In genomic region chr6:147559016-147559415, GRCh38 we compare ENCODE assay signal across 20 cellular contexts. TPM values are rescaled to one million over a fixed set of nuclear protein-coding genes. Genes with fewer than 3 reads are reported as not detected.
DNase-seq lines count a peak whose midpoint lies in the region; ATAC-seq and TF ChIP-seq lines count a peak whose summit lies in the region.
"Had no signal": no experiment of that assay in that cellular context is flagged by ENCODE, and none has a peak within 500 bp of the region (broad histone marks: within the 10 kb centered on the region; RNA-seq: fewer than 3 reads in every experiment).

No MANE protein-coding gene starts in this region.

- H3K9me3 ChIP-seq in A673 (ENCODE audit: low read depth, low read length, poor library complexity, severe bottlenecking): peaks cover 4% of the 10 kb centered on the region
- H3K9me3 ChIP-seq in MG63: no peaks in the 10 kb centered on the region
- peaks cover 3% of the 10 kb centered on the region for H3K9me3 ChIP-seq in mammary epithelial cell (replicated peaks; ENCODE audit: insufficient read depth, low read length)
- H3K9me3 ChIP-seq in mucosa of descending colon: no peaks in the 10 kb centered on the region
- H3K9me3 ChIP-seq in tibial nerve: no peaks in the 10 kb centered on the region
- H3K9me3 ChIP-seq: BLaER1, psoas muscle, spleen, uterus had no signal

- 3% methylated on average over 7 of the region's 7 CpGs for WGBS in mammary epithelial cell (ENCODE audit: low coverage, missing lambda C conversion rate)
- 31 to 32% methylated on average over 7 of the region's 7 CpGs for WGBS in tibial nerve, 2 donors

- no peak overlapping the region for H3K9ac ChIP-seq in mammary epithelial cell (ENCODE audit: insufficient read depth, low read length)
- H3K9ac ChIP-seq: BLaER1 had no signal

- peak; percentile 37 for DNase-seq in A673 (ENCODE audit: low spot score)
- peak; percentile 59 for DNase-seq in MG63
- DNase-seq in mammary epithelial cell: no peak
- peak; percentile 56 to 68 (median 62) for DNase-seq in mucosa of descending colon
- DNase-seq in erythroblast (lab: John Stamatoyannopoulos, UW): no peak
- DNase-seq in islet precursor cell: no peak
- DNase-seq in tibial nerve (ENCODE audit: low spot score in 2 of 2): no peak
- DNase-seq: activated gamma-delta T cell treated with Interleukin-2 at 50 U/mL for 16 hours; effector memory CD8-positive, alpha-beta T cell; heart left ventricle; KBM-7; natural killer cell; NCI-H1092; NCI-H2081 treated with DMSO at 0.1 percent for 48 hours; NCI-H510A treated with DMSO at 0.1 percent for 48 hours; psoas muscle; spleen; uterus had no signal

- dilution Hi-C loops in mammary epithelial cell (cut with HindIII; ENCODE audit: low sequenced_read_pairs): no loop called here

- H3K79me2 ChIP-seq in mammary epithelial cell (ENCODE audit: insufficient read depth, low read length): no peaks in the 10 kb centered on the region

- TF ChIP-seq EP300 in tibial nerve (IDR thresholded peaks at IDR 0.05): no peak

- H3K36me3 ChIP-seq in A673 (ENCODE audit: insufficient read depth, low read length, poor library complexity, severe bottlenecking): no peaks in the 10 kb centered on the region
- H3K36me3 ChIP-seq in MG63: peaks cover 3% of the 10 kb centered on the region; the same call in 1 of the 2 replicates
- no peaks in the 10 kb centered on the region for H3K36me3 ChIP-seq in mammary epithelial cell (ENCODE audit: insufficient read depth, low read length)
- no peaks in the 10 kb centered on the region for H3K36me3 ChIP-seq in mucosa of descending colon (ENCODE audit: low read depth)
- no peaks in the 10 kb centered on the region for H3K36me3 ChIP-seq in tibial nerve
- H3K36me3 ChIP-seq: BLaER1, heart left ventricle, spleen, uterus had no signal

- H3K4me1 ChIP-seq in A673 (ENCODE audit: insufficient read depth, low read length, poor library complexity, severe bottlenecking) (peaks cover 6% of the 10 kb centered on the region), mammary epithelial cell (ENCODE audit: insufficient read depth, low read length) (peaks cover 32% of the 10 kb centered on the region), mucosa of descending colon (ENCODE audit: low read depth) (peaks cover 7% of the 10 kb centered on the region), tibial nerve (peaks cover 0 to 11% (median 0%) of the 10 kb centered on the region in 4 donors)
- H3K4me1 ChIP-seq: psoas muscle, spleen, uterus had no signal

- peak overlapping the region; percentile 72 for H3K4me2 ChIP-seq in mammary epithelial cell (ENCODE audit: insufficient read depth, low read depth, low read length)
- H3K4me2 ChIP-seq: BLaER1 had no signal

- BruUV-seq in A673 (replicated peaks; lab: Mats Ljungman, UMichigan) (no TSS peak), mammary epithelial cell (replicated peaks; lab: Mats Ljungman, UMichigan) (no TSS peak)

- H4K20me1 ChIP-seq in mammary epithelial cell (ENCODE audit: insufficient read depth, low read length): no peaks in the 10 kb centered on the region
- H4K20me1 ChIP-seq: BLaER1 had no signal

- no peak for TF ChIP-seq CTCF in A673 (conservative IDR thresholded peaks at IDR 0.05; ENCODE audit: low read depth, low read length)
- no peak for TF ChIP-seq CTCF in mammary epithelial cell (conservative IDR thresholded peaks at IDR 0.05 in 1 of 2, IDR thresholded peaks at IDR 0.05 in 1 of 2; ENCODE audit: extremely low read depth in 1 of 2, insufficient read depth in 1 of 2, low read depth in 1 of 2, low read length in 2 of 2)
- TF ChIP-seq CTCF in mucosa of descending colon (IDR thresholded peaks at IDR 0.05): no peak
- TF ChIP-seq CTCF in tibial nerve (IDR thresholded peaks at IDR 0.05): no peak

- in situ Hi-C loops in mammary epithelial cell (cut with MboI; ENCODE audit: low sequenced_read_pairs in 2 of 2): no loop called here

- CTCF ChIA-PET in A673 (lab: Charles Lee): no interaction called here
- CTCF ChIA-PET in mammary epithelial cell (lab: Charles Lee; ENCODE audit: low non-redundant PET): no interaction called here

- H3K4me3 ChIP-seq in A673 (ENCODE audit: low read depth, low read length, poor library complexity, severe bottlenecking) (no peak overlapping the region), MG63 (no peak overlapping the region), mammary epithelial cell (replicated peaks in 1 of 3; ENCODE audit: insufficient read depth in 1 of 3, low read depth in 2 of 3, low read length in 3 of 3) (peak overlapping the region in 1 of 3 experiments; percentile 8), mucosa of descending colon (no peak overlapping the region), tibial nerve (peak overlapping the region in 2 of 4 donors; percentile 1 to 18)
- H3K4me3 ChIP-seq: BLaER1, heart left ventricle, psoas muscle, spleen, uterus had no signal

- POLR2A ChIA-PET in A673 (lab: Charles Lee; ENCODE audit: low non-redundant PET): no interaction called here

- TF ChIP-seq POLR2A in erythroblast (IDR thresholded peaks at IDR 0.05; ENCODE audit: low read length): no peak
- TF ChIP-seq POLR2A in tibial nerve (IDR thresholded peaks at IDR 0.05): no peak

- H3K27me3 ChIP-seq in A673 (replicated peaks; ENCODE audit: insufficient read depth, low read depth, low read length, poor library complexity) (no peaks in the 10 kb centered on the region), MG63 (no peaks in the 10 kb centered on the region), mammary epithelial cell (ENCODE audit: insufficient read depth, low read length) (no peaks in the 10 kb centered on the region), tibial nerve (no peaks in the 10 kb centered on the region)
- H3K27me3 ChIP-seq: BLaER1, heart left ventricle, spleen, uterus had no signal

- H2AFZ ChIP-seq in mammary epithelial cell (ENCODE audit: low read depth, low read length): peak overlapping the region; percentile 74

- ATAC-seq in mucosa of descending colon (peak; percentile 89), GM18520 (IDR thresholded peaks at IDR 0.05; ENCODE audit: unreplicated experiment) (no peak)
- ATAC-seq: effector memory CD8-positive, alpha-beta T cell; heart left ventricle; natural killer cell; psoas muscle had no signal

- no peak overlapping the region for H3K27ac ChIP-seq in A673 (ENCODE audit: low read depth, low read length, poor library complexity, severe bottlenecking)
- no peak overlapping the region for H3K27ac ChIP-seq in mammary epithelial cell (ENCODE audit: insufficient read depth, low read depth, low read length)
- peak overlapping the region in 2 of 4 donors; percentile 15 to 58 for H3K27ac ChIP-seq in tibial nerve
- H3K27ac ChIP-seq: BLaER1, heart left ventricle, psoas muscle, spleen, uterus had no signal

- intact Hi-C loops in A673 (cut with micrococcal nuclease; ENCODE audit: unreplicated experiment): no loop called here
- intact Hi-C loops in mammary epithelial cell (cut with micrococcal nuclease): no loop called here
- intact Hi-C loops in mucosa of descending colon (cut with DNase I, micrococcal nuclease): no loop called here

RNA-seq across cellular contexts. Expression of gene SAMD5, which starts 50.5 kb away (rescaled TPM):
- total RNA-seq in A673 (2021) (4.3 and 6.1 TPM in 2 replicates), mammary epithelial cell (1 to 10 TPM; 2.5 to 2.9 TPM), mucosa of descending colon (10 to 100 TPM in 2 of 3 donors, 1 to 10 TPM in 1; 4.7 to 11.1 (median 10.3) TPM), tibial nerve (1 to 10 TPM in 3 of 4 donors, under 1 TPM in 1; 0.84 to 3.3 (median 2.3) TPM)
- 5.5 and 12.4 TPM in 2 replicates for total RNA-seq in MG63 (2014; rRNA removed; shearing (Covaris generic); ENCODE audit: low replicate concordance)
- 0.87 TPM for polyA plus RNA-seq in mammary epithelial cell
- polyA minus RNA-seq in mammary epithelial cell: 0.10 TPM
- total RNA-seq: natural killer cell had no signal

Comparison
In these comparisons a context has a peak if more than half of its experiments do, and no peak if none do; other contexts are left out.
1. DNase-seq: peak in A673 (single experiment), MG63 (single experiment) and mucosa of descending colon (3 of 3); none in mammary epithelial cell (single experiment), erythroblast (0 of 2), islet precursor cell (single experiment) and tibial nerve (0 of 2).